In genomic region chr17:81017330-81017729, GRCh38 we compare ENCODE assay signal across 1 cellular context.
TF ChIP-seq lines count a peak whose summit lies in the region.

No MANE protein-coding gene starts in this region.

TF ChIP-seq in K562, 482 proteins besides CTCF, POLR2A, EP300 and RAD21:
- TF ChIP-seq RBM25 (IDR thresholded peaks at IDR 0.05; ENCODE audit: low read depth, low read length, severe bottlenecking), result peak; percentile 3
- TF ChIP-seq ZNF384 (IDR thresholded peaks at IDR 0.05; ENCODE audit: low read depth, low read length), result 0 out of 2 replicates have a peak, but pooled peaks have one; percentile 7
- peak; percentile 91 for TF ChIP-seq BCOR (IDR thresholded peaks at IDR 0.05)
- TF ChIP-seq ZNF175 (CRISPR knock-in tag; IDR thresholded peaks at IDR 0.05; ENCODE audit: low read depth), result 0 out of 2 replicates have a peak, but pooled peaks have one; percentile 30
- peak; percentile 96 for TF ChIP-seq ZNF121 (CRISPR knock-in tag; conservative IDR thresholded peaks at IDR 0.05)
- peak in 1 of 2 experiments; percentile 39; a peak in 2 of 4 replicates for TF ChIP-seq KDM1A (IDR thresholded peaks at IDR 0.05)
- 0 out of 2 replicates have a peak, but pooled peaks have one; percentile 2 for TF ChIP-seq ZNF583 (CRISPR knock-in tag; IDR thresholded peaks at IDR 0.05)
- peak in 1 of 3 experiments; percentile 12; a peak in 2 of 6 replicates for TF ChIP-seq ZBTB11 (CRISPR knock-in tag; IDR thresholded peaks at IDR 0.05)
